Comparison of ENCODE assay signal across 8 cellular contexts in genomic region chr2:205714058-205714776, GRCh38. TPM values are rescaled to one million over a fixed set of nuclear protein-coding genes. Genes with fewer than 3 reads are reported as not detected.
A peak's percentile ranks its signal among the peaks of the same experiment; 100 is the strongest.
DNase-seq lines count a peak whose midpoint lies in the region; ATAC-seq, FAIRE-seq and TF ChIP-seq lines count a peak whose summit lies in the region.
"Had no signal": no experiment of that assay in that cellular context is flagged by ENCODE, and none has a peak within 500 bp of the region (broad histone marks: within the 10 kb centered on the region; RNA-seq: fewer than 3 reads in every experiment).

No MANE protein-coding gene starts in this region.

- no peak for TF ChIP-seq CTCF in D721Med (IDR thresholded peaks at IDR 0.05; ENCODE audit: insufficient read depth, missing control alignments)

- no peak overlapping the region for H3K4me3 ChIP-seq in mucosa of stomach (ENCODE audit: low read length)

- H3K9me3 ChIP-seq in mucosa of stomach (ENCODE audit: control insufficient read depth, low read length), result no peaks in the 10 kb centered on the region

- H3K9me3 Mint-ChIP-seq in activated naive CD8-positive, alpha-beta T cell treated with anti-CD3 and anti-CD28 coated beads for 36 hours, result no peaks in the 10 kb centered on the region

- no peak for FAIRE-seq in D721Med (lab: Jason Lieb, UNC)

- no peak overlapping the region for H3K4me3 Mint-ChIP-seq in activated naive CD8-positive, alpha-beta T cell treated with anti-CD3 and anti-CD28 coated beads for 36 hours

- peaks cover 17% of the 10 kb centered on the region for H3K4me1 Mint-ChIP-seq in activated naive CD8-positive, alpha-beta T cell treated with anti-CD3 and anti-CD28 coated beads for 36 hours

- H3K36me3 Mint-ChIP-seq in activated naive CD8-positive, alpha-beta T cell treated with anti-CD3 and anti-CD28 coated beads for 36 hours, result no peaks in the 10 kb centered on the region

- no peaks in the 10 kb centered on the region for H3K27me3 ChIP-seq in mucosa of stomach (ENCODE audit: control insufficient read depth, insufficient read depth, low read length)

- DNase-seq in activated naive CD8-positive, alpha-beta T cell treated with anti-CD3 and anti-CD28 coated beads for 36 hours, result peak; percentile 11
- no peak for DNase-seq in GOT3 (lab: John Stamatoyannopoulos, UW)
- no peak for DNase-seq in NCI-H2107 treated with DMSO at 0.1 percent for 48 hours (lab: John Stamatoyannopoulos, UW; ENCODE audit: unreplicated experiment)
- no peak for DNase-seq in D721Med (ENCODE audit: insufficient read length, low spot score)
- DNase-seq: left cardiac atrium had no signal

- H3K4me1 ChIP-seq in mucosa of stomach (ENCODE audit: control insufficient read depth, insufficient read depth, low read length), result peaks cover 6% of the 10 kb centered on the region

- no peak overlapping the region for H3K27ac Mint-ChIP-seq in activated naive CD8-positive, alpha-beta T cell treated with anti-CD3 and anti-CD28 coated beads for 36 hours

- H3K9ac ChIP-seq in mucosa of stomach (ENCODE audit: low read length), result peak overlapping the region; percentile 4

- H3K27me3 Mint-ChIP-seq in activated naive CD8-positive, alpha-beta T cell treated with anti-CD3 and anti-CD28 coated beads for 36 hours, result peaks cover 24% of the 10 kb centered on the region

- H3K36me3 ChIP-seq in mucosa of stomach (ENCODE audit: control insufficient read depth, insufficient read depth, low read length), result no peaks in the 10 kb centered on the region

- ATAC-seq in GM19395 (IDR thresholded peaks at IDR 0.05; ENCODE audit: unreplicated experiment) (peak; percentile 65), HG03066 (IDR thresholded peaks at IDR 0.05; ENCODE audit: low read depth, unreplicated experiment) (peak; percentile 68)

RNA-seq across cellular contexts. Expression of gene NRP2, which starts 31.9 kb away (rescaled TPM):
- 1 to 10 TPM; 1.1 to 2.0 TPM for total RNA-seq in activated naive CD8-positive, alpha-beta T cell treated with anti-CD3 and anti-CD28 coated beads for 36 hours
